Comparison of ENCODE assay signal across 11 cellular contexts in genomic region chr18:4282954-4283353, GRCh38.
"Had no signal": no experiment of that assay in that cellular context is flagged by ENCODE, and none has a peak within 500 bp of the region (broad histone marks: within the 10 kb centered on the region; RNA-seq: fewer than 3 reads in every experiment).

No MANE protein-coding gene starts in this region.

- H3K27ac Mint-ChIP-seq: GM23338, H9, HFFc6 had no signal

- H3K9me3 ChIP-seq: HAP-1 had no signal

- H2AFZ ChIP-seq: GM23248, GM23338 had no signal

- H3K9ac ChIP-seq: GM23248 had no signal

- H3K4me3 ChIP-seq: GM23248, GM23338, HAP-1 had no signal

- H3K27ac ChIP-seq: GM23248 had no signal

- H3K4me2 ChIP-seq: GM23338 had no signal

- ATAC-seq: GM23338, HCT116 had no signal

- H3K9me3 Mint-ChIP-seq: GM23338 had no signal

- FAIRE-seq: H1, H54 had no signal

- H3K4me3 Mint-ChIP-seq: GM23338, H9, HFFc6 had no signal

- H3K36me3 ChIP-seq: HAP-1 had no signal

- DNase-seq: GM23248, GOT3, H7, H9, HCEC 1CT, HFFc6 had no signal
